Comparison of ENCODE assay signal across 22 cellular contexts in genomic region chr1:3365519-3366158, GRCh38.
A peak's percentile ranks its signal among the peaks of the same experiment; 100 is the strongest.
DNase-seq lines count a peak whose midpoint lies in the region; ATAC-seq and TF ChIP-seq lines count a peak whose summit lies in the region.
"Had no signal": no experiment of that assay in that cellular context is flagged by ENCODE, and none has a peak within 500 bp of the region (broad histone marks: within the 10 kb centered on the region; RNA-seq: fewer than 3 reads in every experiment).

No MANE protein-coding gene starts in this region.

- H3K23me2 ChIP-seq in H9 (ENCODE audit: insufficient read length, low read depth, low read length, poor library complexity, severe bottlenecking), result no peaks in the 10 kb centered on the region

- TF ChIP-seq CTCF in H9 (conservative IDR thresholded peaks at IDR 0.05), result no peak

- H3K56ac ChIP-seq in H9 (ENCODE audit: insufficient read length, low read depth, low read length), result no peak overlapping the region

- DNase-seq in H9 (no peak), substantia nigra (lab: John Stamatoyannopoulos, UW) (no peak), activated gamma-delta T cell treated with Interleukin-2 at 50 U/mL for 16 hours (no peak)
- no peak for DNase-seq in stimulated activated naive CD8-positive, alpha-beta T cell treated with anti-CD3 and anti-CD28 coated beads, Interleukin-15, Interleukin-2, amounts not matched to agents 100 U/mL and 50 U/mL, for 24 hours
- DNase-seq: activated CD4-positive, CD25-positive, alpha-beta regulatory T cell; activated naive CD8-positive, alpha-beta T cell treated with anti-CD3 and anti-CD28 coated beads, Interleukin-2, amount 50 U/mL, for 24 hours; CD4-positive, alpha-beta memory T cell; DMS53; effector memory CD8-positive, alpha-beta T cell; NCI-H1930; NCI-H345; NK-92 treated with Interleukin-12 subunit alpha and Interleukin-12 subunit beta, amount 100 ng/mL, for 24 hours; stimulated activated CD4-positive, alpha-beta T cell treated with anti-CD3 and anti-CD28 coated beads, Interleukin-2, amount 100 ng/mL, for 48 hours had no signal

- H3K4me1 Mint-ChIP-seq in H9, result peaks cover 19 to 25% of the 10 kb centered on the region in 2 experiments
- H3K4me1 Mint-ChIP-seq: activated naive CD8-positive, alpha-beta T cell treated with anti-CD3 and anti-CD28 coated beads, Interleukin-2, amount 50 U/mL, for 24 hours; CD4-positive, alpha-beta memory T cell; central memory CD8-positive, alpha-beta T cell had no signal

- peaks cover 3% of the 10 kb centered on the region for H4K20me1 ChIP-seq in H9 (ENCODE audit: control insufficient read depth, insufficient read depth, insufficient read length)

- H3K27ac ChIP-seq in H9 (ENCODE audit: insufficient read length, low read depth, low read length) (no peak overlapping the region), angular gyrus (ENCODE audit: low read depth, low read length) (peak overlapping the region; percentile 46), layer of hippocampus (ENCODE audit: low read depth, low read length) (peak overlapping the region; percentile 74), substantia nigra (ENCODE audit: low read depth, low read length, poor library complexity, severe bottlenecking) (peak overlapping the region; percentile 60)
- H3K27ac ChIP-seq: ovary, skin epidermis had no signal

- no peak overlapping the region for H3K4me2 ChIP-seq in H9 (ENCODE audit: insufficient read depth, insufficient read length, low read length)

- no peaks in the 10 kb centered on the region for H3K9me3 ChIP-seq in H9 (ENCODE audit: control insufficient read depth, low read depth, low read length)
- H3K9me3 ChIP-seq: ovary had no signal

- no peak overlapping the region for H2AK5ac ChIP-seq in H9 (ENCODE audit: insufficient read length, low read length)

- peak overlapping the region in 1 of 3 experiments; percentile 70; a peak in 1 of 7 replicates for H3K27ac Mint-ChIP-seq in H9
- H3K27ac Mint-ChIP-seq: activated naive CD8-positive, alpha-beta T cell treated with anti-CD3 and anti-CD28 coated beads, Interleukin-2, amount 50 U/mL, for 24 hours; activated T-helper 1 cell treated with anti-CD3 and anti-CD28 coated beads, Interleukin-12 subunit alpha, Interleukin-12 subunit beta, Interleukin-2, Interleukin-4 antibody, amounts not matched to agents 30 ng/mL and 10 ng/mL and 1 ng/mL, durations not matched to agents 14 hours and 24 hours and 36 hours; CD4-positive, alpha-beta memory T cell; effector memory CD8-positive, alpha-beta T cell had no signal

- no peak overlapping the region for H2BK20ac ChIP-seq in H9 (ENCODE audit: low read depth, low read length, poor library complexity, severe bottlenecking)

- WGBS in H9 (ENCODE audit: extremely low coverage, insufficient read length, low lambda C conversion rate), result no CpG with 5 or more reads among the region's 25 CpGs

- no peak overlapping the region for H3K14ac ChIP-seq in H9 (ENCODE audit: insufficient read depth, low read length)

- no peak overlapping the region for H2BK15ac ChIP-seq in H9 (ENCODE audit: low read depth, low read length)

- H3T11ph ChIP-seq in H9 (ENCODE audit: low read length), result no peak overlapping the region

- H3K18ac ChIP-seq in H9 (ENCODE audit: insufficient read length, low read depth, low read length), result no peak overlapping the region

- H3K9me3 Mint-ChIP-seq in H9, result no peaks in the 10 kb centered on the region
- H3K9me3 Mint-ChIP-seq: activated T-helper 1 cell treated with anti-CD3 and anti-CD28 coated beads, Interleukin-12 subunit alpha, Interleukin-12 subunit beta, Interleukin-2, Interleukin-4 antibody, amounts not matched to agents 30 ng/mL and 10 ng/mL and 1 ng/mL, durations not matched to agents 14 hours and 24 hours and 36 hours; central memory CD8-positive, alpha-beta T cell had no signal

- H3K27me3 ChIP-seq in H9 (ENCODE audit: insufficient read depth, low read length) (no peaks in the 10 kb centered on the region), layer of hippocampus (ENCODE audit: control insufficient read depth, insufficient read depth, low read length) (peaks cover 2% of the 10 kb centered on the region)
- H3K27me3 ChIP-seq: ovary had no signal

- H4K8ac ChIP-seq in H9 (replicated peaks; ENCODE audit: insufficient read length, low read depth, low read length), result peak overlapping the region; percentile 74

- peaks cover 18% of the 10 kb centered on the region for H3K27me3 Mint-ChIP-seq in H9 (ENCODE audit: low read depth)

- H4K5ac ChIP-seq in H9 (ENCODE audit: insufficient read length, low read depth, low read length), result no peak overlapping the region

- H3K23ac ChIP-seq in H9 (ENCODE audit: insufficient read length, low read depth, low read length), result peak overlapping the region; percentile 98

- no peak overlapping the region for H3K4ac ChIP-seq in H9 (ENCODE audit: low read depth, low read length)

- H3K36me3 Mint-ChIP-seq in H9 (ENCODE audit: insufficient read depth in 1 of 3, low read depth in 3 of 3), result no peaks in the 10 kb centered on the region
- H3K36me3 Mint-ChIP-seq: CD4-positive, alpha-beta memory T cell had no signal

- H2BK5ac ChIP-seq in H9 (ENCODE audit: insufficient read length, low read length), result no peak overlapping the region

- H3K79me1 ChIP-seq in H9 (ENCODE audit: insufficient read depth, low read depth, low read length, poor library complexity, severe bottlenecking), result no peaks in the 10 kb centered on the region

- H2AFZ ChIP-seq in H9 (ENCODE audit: low read length), result no peak overlapping the region

- H3K9ac ChIP-seq in H9 (ENCODE audit: extremely low read depth, insufficient read length, low read length), result no peak overlapping the region

- H3K4me3 Mint-ChIP-seq in H9, result no peak overlapping the region
- H3K4me3 Mint-ChIP-seq: activated naive CD8-positive, alpha-beta T cell treated with anti-CD3 and anti-CD28 coated beads, Interleukin-2, amount 50 U/mL, for 24 hours; activated T-helper 1 cell treated with anti-CD3 and anti-CD28 coated beads, Interleukin-12 subunit alpha, Interleukin-12 subunit beta, Interleukin-2, Interleukin-4 antibody, amounts not matched to agents 30 ng/mL and 10 ng/mL and 1 ng/mL, durations not matched to agents 14 hours and 24 hours and 36 hours; CD4-positive, alpha-beta memory T cell; central memory CD8-positive, alpha-beta T cell; effector memory CD8-positive, alpha-beta T cell had no signal

- H2BK120ac ChIP-seq in H9 (ENCODE audit: low read depth, low read length, poor library complexity, severe bottlenecking), result no peak overlapping the region

- no peaks in the 10 kb centered on the region for H3K79me2 ChIP-seq in H9 (ENCODE audit: insufficient read depth, low read length)

- peaks cover 4% of the 10 kb centered on the region; the same call in 1 of the 2 replicates for H3K4me1 ChIP-seq in H9 (ENCODE audit: insufficient read depth, low read length)

- ATAC-seq in GM19463 (IDR thresholded peaks at IDR 0.05; ENCODE audit: unreplicated experiment) (no peak), HG02588 (IDR thresholded peaks at IDR 0.05; ENCODE audit: unreplicated experiment) (no peak)
- ATAC-seq in stimulated activated naive CD8-positive, alpha-beta T cell treated with anti-CD3 and anti-CD28 coated beads, Interleukin-15, Interleukin-2, amounts not matched to agents 100 U/mL and 50 U/mL, for 24 hours, result no peak
- ATAC-seq: activated naive CD8-positive, alpha-beta T cell treated with anti-CD3 and anti-CD28 coated beads, Interleukin-2, amount 50 U/mL, for 24 hours; effector memory CD8-positive, alpha-beta T cell; SK-N-SH treated with all-trans-retinoic acid at 6 μM for 48 hours had no signal

- no peak overlapping the region for H2BK12ac ChIP-seq in H9 (ENCODE audit: insufficient read length, low read depth, low read length)

- no peak overlapping the region for H4K91ac ChIP-seq in H9 (ENCODE audit: insufficient read length, low read depth, low read length)
